10 cellular contexts compared by ENCODE assay signal in genomic region chr1:41021526-41022308, GRCh38. TPM values are rescaled to one million over a fixed set of nuclear protein-coding genes. Genes with fewer than 3 reads are reported as not detected.
DNase-seq lines count a peak whose midpoint lies in the region; ATAC-seq, FAIRE-seq and TF ChIP-seq lines count a peak whose summit lies in the region.
"Had no signal": no experiment of that assay in that cellular context is flagged by ENCODE, and none has a peak within 500 bp of the region (broad histone marks: within the 10 kb centered on the region; RNA-seq: fewer than 3 reads in every experiment).

Gene SLFNL1, minus strand, starts transcription at chr1:41021725. Its CDS starts 1,065 bp downstream, at chr1:41020660.

- no peak within 1 kb of the TSS for H3K4me3 Mint-ChIP-seq in GM23338
- no peak within 1 kb of the TSS for H3K4me3 Mint-ChIP-seq in activated CD8-positive, alpha-beta T cell treated with anti-CD3 and anti-CD28 coated beads, Interleukin-2, amount 10 ng/mL, durations not matched to agents 7 days and 5 days

- H3K27ac ChIP-seq in GM23338 (ENCODE audit: low read depth) (peak within 1 kb of the TSS; percentile 23; the same call in 1 of the 2 replicates), small intestine (ENCODE audit: low read depth in 1 of 2, low read length in 1 of 2) (no peak within 1 kb of the TSS)
- H3K27ac ChIP-seq: epithelial cell of prostate, neutrophil had no signal

- TF ChIP-seq CTCF in AG09309 (IDR thresholded peaks at IDR 0.05; ENCODE audit: control insufficient read depth, insufficient read depth, low read depth, low read length, missing control alignments) (peak; percentile 19), GM23338 (conservative IDR thresholded peaks at IDR 0.05; ENCODE audit: low read depth in 2 of 2) (peak; percentile 21 to 54; a peak in 2 of 4 replicates), lower leg skin (IDR thresholded peaks at IDR 0.05) (no peak)

- POLR2A ChIA-PET in activated CD8-positive, alpha-beta T cell treated with anti-CD3 and anti-CD28 coated beads, Interleukin-2, amount 10 ng/mL, durations not matched to agents 7 days and 5 days (lab: Charles Lee): interaction anchor here (0.6 kb wide), 1 partner anchor 289 kb away, joined by 3 read pairs; no protein-coding TSS in a partner anchor

- ATAC-seq in GM23338: peak; percentile 75
- peak; percentile 16 for ATAC-seq in activated CD8-positive, alpha-beta T cell treated with anti-CD3 and anti-CD28 coated beads, Interleukin-2, amount 10 ng/mL, durations not matched to agents 7 days and 5 days

- no peak for DNase-seq in AG09309 (ENCODE audit: low read depth)
- peak; percentile 76 for DNase-seq in GM23338 (ENCODE audit: low spot score)
- no peak for DNase-seq in activated CD8-positive, alpha-beta T cell treated with anti-CD3 and anti-CD28 coated beads, Interleukin-2, amount 10 ng/mL, durations not matched to agents 7 days and 5 days
- DNase-seq in iris pigment epithelial cell (ENCODE audit: low read depth): peak; percentile 32
- no peak for DNase-seq in NCI-H1105 treated with DMSO at 0.1 percent for 48 hours (lab: John Stamatoyannopoulos, UW)
- no peak for DNase-seq in lower leg skin (ENCODE audit: low spot score in 2 of 2)
- no peak for DNase-seq in small intestine
- DNase-seq in NCI-H226: no peak

- no peaks in the 10 kb centered on the region for H3K9me2 ChIP-seq in GM23338 (ENCODE audit: insufficient read depth)

- H3K27ac Mint-ChIP-seq in GM23338: peak within 1 kb of the TSS; percentile 37; the same call in 1 of the 2 replicates
- H3K27ac Mint-ChIP-seq in activated CD8-positive, alpha-beta T cell treated with anti-CD3 and anti-CD28 coated beads, Interleukin-2, amount 10 ng/mL, durations not matched to agents 7 days and 5 days: peak within 1 kb of the TSS; percentile 43

- H3K4me3 ChIP-seq in AG09309 (ENCODE audit: control insufficient read depth, low read depth, low read length) (no peak within 1 kb of the TSS), GM23338 (no peak within 1 kb of the TSS), lower leg skin (ENCODE audit: low read depth, poor library complexity, severe bottlenecking) (no peak within 1 kb of the TSS), small intestine (ENCODE audit: low read depth in 1 of 2, low read length in 2 of 2) (no peak within 1 kb of the TSS)

- peaks cover 44% of the 10 kb centered on the region for H3K27me3 Mint-ChIP-seq in GM23338 (ENCODE audit: insufficient read depth, low read depth, poor library complexity)
- H3K27me3 Mint-ChIP-seq in activated CD8-positive, alpha-beta T cell treated with anti-CD3 and anti-CD28 coated beads, Interleukin-2, amount 10 ng/mL, durations not matched to agents 7 days and 5 days (ENCODE audit: low read depth): no peaks in the 10 kb centered on the region

- H3K36me3 Mint-ChIP-seq in GM23338 (ENCODE audit: low read depth): peaks cover 19% of the 10 kb centered on the region
- H3K36me3 Mint-ChIP-seq in activated CD8-positive, alpha-beta T cell treated with anti-CD3 and anti-CD28 coated beads, Interleukin-2, amount 10 ng/mL, durations not matched to agents 7 days and 5 days (ENCODE audit: low read depth): peaks cover 24% of the 10 kb centered on the region

- CTCF ChIA-PET in activated CD8-positive, alpha-beta T cell treated with anti-CD3 and anti-CD28 coated beads, Interleukin-2, amount 10 ng/mL, durations not matched to agents 7 days and 5 days (lab: Charles Lee): interaction anchor here (1.7 kb wide), 1 partner anchor 18 kb away, joined by 6 read pairs; no protein-coding TSS in a partner anchor

- H3K27me3 ChIP-seq in GM23338 (ENCODE audit: insufficient read depth) (peaks cover 17% of the 10 kb centered on the region; the same call in 1 of the 2 replicates), small intestine (ENCODE audit: control insufficient read depth in 2 of 2, insufficient read depth in 2 of 2, low read length in 2 of 2) (no peaks in the 10 kb centered on the region)
- H3K27me3 ChIP-seq: neutrophil had no signal

- WGBS in lower leg skin, 2 donors: 53 to 71% methylated on average over 11 to 12 of the region's 12 CpGs
- 50 to 71% (median 69%) methylated on average over 12 of the region's 12 CpGs for WGBS in small intestine, 3 donors

- H3K79me2 ChIP-seq in GM23338 (replicated peaks; ENCODE audit: insufficient read depth): no peaks in the 10 kb centered on the region

- no peak within 1 kb of the TSS for H2AFZ ChIP-seq in GM23338

- no peak for FAIRE-seq in small intestine (lab: Jason Lieb, UNC)

- intact Hi-C loops in lower leg skin (cut with DNase I; ENCODE audit: low total_unique reads): no loop called here

- H3K9me3 ChIP-seq in small intestine (ENCODE audit: control insufficient read depth, low read depth): no peaks in the 10 kb centered on the region
- H3K9me3 ChIP-seq: neutrophil had no signal

- H3K4me2 ChIP-seq in GM23338: 0 out of 2 replicates have a peak within 1 kb of the TSS, but pooled peaks have one; percentile 38

- H3F3A ChIP-seq in GM23338 (replicated peaks; ENCODE audit: low read depth): 0 out of 2 replicates have a peak, but pooled peaks cover 3% of the 10 kb centered on the region

- H3K9me3 Mint-ChIP-seq in GM23338: no peaks in the 10 kb centered on the region; the same call in 2 of the 3 replicates
- no peaks in the 10 kb centered on the region for H3K9me3 Mint-ChIP-seq in activated CD8-positive, alpha-beta T cell treated with anti-CD3 and anti-CD28 coated beads, Interleukin-2, amount 10 ng/mL, durations not matched to agents 7 days and 5 days (ENCODE audit: insufficient read depth)

- H4K20me1 ChIP-seq in GM23338 (replicated peaks; ENCODE audit: insufficient read depth): 0 out of 2 replicates have a peak, but pooled peaks cover 4% of the 10 kb centered on the region

- peaks cover 24% of the 10 kb centered on the region for H3K4me1 Mint-ChIP-seq in GM23338
- peaks cover 25% of the 10 kb centered on the region for H3K4me1 Mint-ChIP-seq in activated CD8-positive, alpha-beta T cell treated with anti-CD3 and anti-CD28 coated beads, Interleukin-2, amount 10 ng/mL, durations not matched to agents 7 days and 5 days (ENCODE audit: low read depth)

- H3K36me3 ChIP-seq in GM23338 (ENCODE audit: insufficient read depth): no peaks in the 10 kb centered on the region; the same call in 1 of the 2 replicates
- peaks cover 0 to 3% of the 10 kb centered on the region in 2 donors for H3K36me3 ChIP-seq in small intestine (ENCODE audit: control insufficient read depth in 2 of 2, insufficient read depth in 2 of 2, low read length in 2 of 2)

- H3K4me1 ChIP-seq in GM23338 (ENCODE audit: insufficient read depth): peaks cover 7% of the 10 kb centered on the region; the same call in 1 of the 2 replicates
- H3K4me1 ChIP-seq in small intestine (ENCODE audit: control insufficient read depth in 2 of 2, insufficient read depth in 1 of 2, low read depth in 1 of 2, low read length in 1 of 2): no peaks in the 10 kb centered on the region

- no peak for TF ChIP-seq POLR2A in lower leg skin (IDR thresholded peaks at IDR 0.05)

TF ChIP-seq in GM23338, 12 proteins besides CTCF, POLR2A, EP300 and RAD21:
- no peak for TF ChIP-seq ZNF114 (CRISPR knock-in tag; IDR thresholded peaks at IDR 0.05)
- TF ChIP-seq STAT1 (IDR thresholded peaks at IDR 0.05; ENCODE audit: unreplicated experiment): no peak
- TF ChIP-seq POLR2AphosphoS5 (IDR thresholded peaks at IDR 0.05; ENCODE audit: low read depth): peak; percentile 18; the same call in 1 of the 2 replicates
- no peak for TF ChIP-seq JUNB (IDR thresholded peaks at IDR 0.05; ENCODE audit: unreplicated experiment)

RNA-seq across cellular contexts. Expression of gene SLFNL1, which starts in this region (rescaled TPM):
- 0.14 TPM in 1 of 2 replicates, not detected in the other for total RNA-seq in GM23338 (2014; rRNA removed; shearing (Covaris generic))
- polyA plus RNA-seq in GM23338 (2016; fragmentation: Nextera tagmentation; extraction: Ambion mirVana) (0.19 and 0.29 TPM in 2 replicates), small intestine (1 to 10 TPM in 1 of 3 donors, under 1 TPM in 1, not detected in 1; 0.31 to 1.6 TPM)
- under 1 TPM; 0.29 to 0.40 TPM for total RNA-seq in activated CD8-positive, alpha-beta T cell treated with anti-CD3 and anti-CD28 coated beads, Interleukin-2, amount 10 ng/mL, durations not matched to agents 7 days and 5 days
- total RNA-seq in lower leg skin: under 1 TPM in 1 of 4 donors, not detected in 3; 0.26 TPM

Comparison
In these comparisons a context has a peak if more than half of its experiments do, and no peak if none do; other contexts are left out.
1. Peak in DNase-seq, ATAC-seq, H3K27ac ChIP-seq and H3K4me2 ChIP-seq in GM23338; RNA of the gene not detected or under 1 TPM.
2. Peak in ATAC-seq in activated CD8-positive, alpha-beta T cell treated with anti-CD3 and anti-CD28 coated beads, Interleukin-2, amount 10 ng/mL, durations not matched to agents 7 days and 5 days; RNA of the gene not detected or under 1 TPM.
3. CTCF ChIP-seq: peak in AG09309 (single experiment) and GM23338 (2 of 2); none in lower leg skin (0 of 3).